Comparison of ENCODE assay signal across 1 cellular context in the genomic region with DNA sequence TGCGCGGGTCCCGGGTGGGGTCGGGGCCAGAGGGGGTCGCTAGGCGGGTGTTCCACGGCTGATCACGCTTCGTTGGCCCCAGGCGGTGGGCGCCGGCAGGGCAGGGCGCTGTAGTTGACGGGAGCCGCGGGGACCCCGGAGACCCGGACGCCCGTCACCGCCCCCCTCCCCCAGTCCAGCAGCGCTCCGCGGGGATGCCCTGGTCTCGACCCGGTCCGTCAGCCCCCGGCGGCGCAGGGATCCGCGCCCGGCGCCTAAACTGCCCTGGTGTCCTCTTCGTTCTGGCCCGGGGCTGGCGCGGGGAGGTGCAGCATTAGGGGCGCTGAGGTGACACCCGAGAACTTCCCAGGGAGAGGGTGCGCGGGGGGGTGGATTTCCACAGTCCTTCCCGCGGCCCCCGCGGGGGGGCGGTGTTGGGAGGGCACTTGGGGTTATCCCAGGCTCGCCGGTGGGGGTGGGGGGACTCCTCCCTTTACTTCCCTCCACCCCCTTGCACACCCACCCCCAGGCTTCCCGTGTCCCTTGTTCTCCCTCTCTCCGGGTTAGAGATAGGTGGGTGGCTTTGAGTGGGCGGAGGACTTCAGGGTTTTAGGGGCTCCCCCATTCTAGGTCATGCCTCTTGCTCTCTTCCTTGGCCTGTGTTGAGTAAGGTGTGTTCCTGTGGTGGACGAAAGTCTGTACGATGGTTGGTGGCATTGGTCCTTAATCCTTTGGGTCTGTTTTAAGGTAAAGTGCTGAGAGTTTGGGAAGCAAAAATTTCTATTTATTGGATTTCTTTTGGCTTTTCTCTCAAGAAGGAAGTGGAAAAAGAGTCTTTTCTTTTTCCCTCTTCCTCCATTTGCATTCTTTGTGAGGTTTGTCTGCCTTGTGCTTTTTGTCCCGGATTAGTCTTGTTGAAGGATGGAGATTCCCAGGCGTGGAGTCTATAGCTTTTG.
TF ChIP-seq lines count a peak whose summit lies in the region.

No MANE protein-coding gene starts in this region.

TF ChIP-seq in HEK293, 187 proteins besides CTCF, POLR2A, EP300 and RAD21 (continued from another document and continues in another):
- TF ChIP-seq KLF8 (tag by site-specific recombination; IDR thresholded peaks at IDR 0.05) = no peak
- peak; percentile 95 for TF ChIP-seq ZFHX2 (tag by site-specific recombination; conservative IDR thresholded peaks at IDR 0.05)
- TF ChIP-seq ZNF488 (tag by site-specific recombination; IDR thresholded peaks at IDR 0.05) = no peak
- TF ChIP-seq IKZF3 (tag by site-specific recombination; IDR thresholded peaks at IDR 0.05) = 0 out of 2 replicates have a peak, but pooled peaks have one; percentile 11
- no peak for TF ChIP-seq ZSCAN30 (tag by site-specific recombination; IDR thresholded peaks at IDR 0.05)
- TF ChIP-seq ZNF416 (tag by site-specific recombination; IDR thresholded peaks at IDR 0.05) = no peak
- TF ChIP-seq ZNF596 (tag by site-specific recombination; IDR thresholded peaks at IDR 0.05) = no peak
- TF ChIP-seq ZNF623 (tag by site-specific recombination; IDR thresholded peaks at IDR 0.05) = no peak
- TF ChIP-seq YY2 (tag by site-specific recombination; IDR thresholded peaks at IDR 0.05) = no peak
- TF ChIP-seq RBAK (tag by site-specific recombination; IDR thresholded peaks at IDR 0.05) = no peak
- peak; percentile 75; the same call in 1 of the 2 replicates for TF ChIP-seq BCL11B (tag by site-specific recombination; IDR thresholded peaks at IDR 0.05; ENCODE audit: low read depth)
- TF ChIP-seq SETDB1 (IDR thresholded peaks at IDR 0.05; ENCODE audit: insufficient read length, low read length) = no peak
- TF ChIP-seq ZNF132 (tag by site-specific recombination; IDR thresholded peaks at IDR 0.05; ENCODE audit: borderline replicate concordance) = no peak
- TF ChIP-seq, protein P1, sequence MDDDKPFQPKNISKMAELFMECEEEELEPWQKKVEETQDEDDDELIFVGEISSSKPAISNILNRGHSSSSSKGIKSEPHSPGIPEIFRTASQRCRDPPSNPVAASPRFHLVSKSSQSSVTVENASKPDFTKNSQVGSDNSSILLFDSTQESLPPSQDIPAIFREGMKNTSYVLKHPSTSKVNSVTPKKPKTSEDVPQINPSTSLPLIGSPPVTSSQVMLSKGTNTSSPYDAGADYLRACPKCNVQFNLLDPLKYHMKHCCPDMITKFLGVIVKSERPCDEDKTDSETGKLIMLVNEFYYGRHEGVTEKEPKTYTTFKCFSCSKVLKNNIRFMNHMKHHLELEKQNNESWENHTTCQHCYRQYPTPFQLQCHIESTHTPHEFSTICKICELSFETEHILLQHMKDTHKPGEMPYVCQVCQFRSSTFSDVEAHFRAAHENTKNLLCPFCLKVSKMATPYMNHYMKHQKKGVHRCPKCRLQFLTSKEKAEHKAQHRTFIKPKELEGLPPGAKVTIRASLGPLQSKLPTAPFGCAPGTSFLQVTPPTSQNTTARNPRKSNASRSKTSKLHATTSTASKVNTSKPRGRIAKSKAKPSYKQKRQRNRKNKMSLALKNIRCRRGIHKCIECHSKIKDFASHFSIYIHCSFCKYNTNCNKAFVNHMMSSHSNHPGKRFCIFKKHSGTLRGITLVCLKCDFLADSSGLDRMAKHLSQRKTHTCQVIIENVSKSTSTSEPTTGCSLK (tag by site-specific recombination; IDR thresholded peaks at IDR 0.05) = no peak
- no peak for TF ChIP-seq ZNF350 (tag by site-specific recombination; IDR thresholded peaks at IDR 0.05)
- TF ChIP-seq ZNF510 (tag by site-specific recombination; IDR thresholded peaks at IDR 0.05; ENCODE audit: insufficient replicate concordance) = no peak
- no peak for TF ChIP-seq ZNF10 (tag by site-specific recombination; IDR thresholded peaks at IDR 0.05)
- no peak for TF ChIP-seq ZNF548 (tag by site-specific recombination; IDR thresholded peaks at IDR 0.05)
- TF ChIP-seq EGR2 (tag by site-specific recombination; IDR thresholded peaks at IDR 0.05; ENCODE audit: low read depth) = peak; percentile 90
- no peak for TF ChIP-seq ZNF280D (tag by site-specific recombination; IDR thresholded peaks at IDR 0.05)
- no peak for TF ChIP-seq ZNF776 (tag by site-specific recombination; IDR thresholded peaks at IDR 0.05; ENCODE audit: borderline replicate concordance)
- peak; percentile 15; the same call in 1 of the 2 replicates for TF ChIP-seq ZBTB21 (tag by site-specific recombination; IDR thresholded peaks at IDR 0.05)
- no peak for TF ChIP-seq ZNF169 (tag by site-specific recombination; IDR thresholded peaks at IDR 0.05)
- TF ChIP-seq GLI4 (tag by site-specific recombination; IDR thresholded peaks at IDR 0.05) = no peak
- TF ChIP-seq ZNF529 (tag by site-specific recombination; IDR thresholded peaks at IDR 0.05; ENCODE audit: insufficient replicate concordance) = no peak
- TF ChIP-seq ZNF426 (tag by site-specific recombination; IDR thresholded peaks at IDR 0.05) = no peak
- no peak for TF ChIP-seq OVOL3 (tag by site-specific recombination; IDR thresholded peaks at IDR 0.05)
- no peak for TF ChIP-seq GFI1B (tag by site-specific recombination; IDR thresholded peaks at IDR 0.05)
- peak; percentile 61 for TF ChIP-seq SP3 (tag by site-specific recombination; IDR thresholded peaks at IDR 0.05)
- no peak for TF ChIP-seq ZNF239 (tag by site-specific recombination; IDR thresholded peaks at IDR 0.05)
- TF ChIP-seq KLF9 (tag by site-specific recombination; IDR thresholded peaks at IDR 0.05; ENCODE audit: low read depth) = peak; percentile 54; the same call in 1 of the 2 replicates
- TF ChIP-seq, protein P2, sequence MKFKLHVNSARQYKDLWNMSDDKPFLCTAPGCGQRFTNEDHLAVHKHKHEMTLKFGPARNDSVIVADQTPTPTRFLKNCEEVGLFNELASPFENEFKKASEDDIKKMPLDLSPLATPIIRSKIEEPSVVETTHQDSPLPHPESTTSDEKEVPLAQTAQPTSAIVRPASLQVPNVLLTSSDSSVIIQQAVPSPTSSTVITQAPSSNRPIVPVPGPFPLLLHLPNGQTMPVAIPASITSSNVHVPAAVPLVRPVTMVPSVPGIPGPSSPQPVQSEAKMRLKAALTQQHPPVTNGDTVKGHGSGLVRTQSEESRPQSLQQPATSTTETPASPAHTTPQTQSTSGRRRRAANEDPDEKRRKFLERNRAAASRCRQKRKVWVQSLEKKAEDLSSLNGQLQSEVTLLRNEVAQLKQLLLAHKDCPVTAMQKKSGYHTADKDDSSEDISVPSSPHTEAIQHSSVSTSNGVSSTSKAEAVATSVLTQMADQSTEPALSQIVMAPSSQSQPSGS (tag by site-specific recombination; IDR thresholded peaks at IDR 0.05; ENCODE audit: low read depth) = no peak
- TF ChIP-seq ZNF658 (tag by site-specific recombination; IDR thresholded peaks at IDR 0.05) = no peak
- no peak for TF ChIP-seq ZNF514 (tag by site-specific recombination; IDR thresholded peaks at IDR 0.05)
- no peak for TF ChIP-seq ZSCAN5A (tag by site-specific recombination; IDR thresholded peaks at IDR 0.05)
- TF ChIP-seq ZNF558 (tag by site-specific recombination; IDR thresholded peaks at IDR 0.05) = no peak
- no peak for TF ChIP-seq ZNF48 (tag by site-specific recombination; IDR thresholded peaks at IDR 0.05)
- TF ChIP-seq, protein P3, sequence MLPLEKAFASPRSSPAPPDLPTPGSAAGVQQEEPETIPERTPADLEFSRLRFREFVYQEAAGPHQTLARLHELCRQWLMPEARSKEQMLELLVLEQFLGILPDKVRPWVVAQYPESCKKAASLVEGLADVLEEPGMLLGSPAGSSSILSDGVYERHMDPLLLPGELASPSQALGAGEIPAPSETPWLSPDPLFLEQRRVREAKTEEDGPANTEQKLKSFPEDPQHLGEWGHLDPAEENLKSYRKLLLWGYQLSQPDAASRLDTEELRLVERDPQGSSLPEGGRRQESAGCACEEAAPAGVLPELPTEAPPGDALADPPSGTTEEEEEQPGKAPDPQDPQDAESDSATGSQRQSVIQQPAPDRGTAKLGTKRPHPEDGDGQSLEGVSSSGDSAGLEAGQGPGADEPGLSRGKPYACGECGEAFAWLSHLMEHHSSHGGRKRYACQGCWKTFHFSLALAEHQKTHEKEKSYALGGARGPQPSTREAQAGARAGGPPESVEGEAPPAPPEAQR (tag by site-specific recombination; IDR thresholded peaks at IDR 0.05) = no peak
- TF ChIP-seq ZNF560 (tag by site-specific recombination; IDR thresholded peaks at IDR 0.05; ENCODE audit: borderline replicate concordance) = no peak
- TF ChIP-seq WT1 (tag by site-specific recombination; IDR thresholded peaks at IDR 0.05) = no peak
- TF ChIP-seq, protein P4, sequence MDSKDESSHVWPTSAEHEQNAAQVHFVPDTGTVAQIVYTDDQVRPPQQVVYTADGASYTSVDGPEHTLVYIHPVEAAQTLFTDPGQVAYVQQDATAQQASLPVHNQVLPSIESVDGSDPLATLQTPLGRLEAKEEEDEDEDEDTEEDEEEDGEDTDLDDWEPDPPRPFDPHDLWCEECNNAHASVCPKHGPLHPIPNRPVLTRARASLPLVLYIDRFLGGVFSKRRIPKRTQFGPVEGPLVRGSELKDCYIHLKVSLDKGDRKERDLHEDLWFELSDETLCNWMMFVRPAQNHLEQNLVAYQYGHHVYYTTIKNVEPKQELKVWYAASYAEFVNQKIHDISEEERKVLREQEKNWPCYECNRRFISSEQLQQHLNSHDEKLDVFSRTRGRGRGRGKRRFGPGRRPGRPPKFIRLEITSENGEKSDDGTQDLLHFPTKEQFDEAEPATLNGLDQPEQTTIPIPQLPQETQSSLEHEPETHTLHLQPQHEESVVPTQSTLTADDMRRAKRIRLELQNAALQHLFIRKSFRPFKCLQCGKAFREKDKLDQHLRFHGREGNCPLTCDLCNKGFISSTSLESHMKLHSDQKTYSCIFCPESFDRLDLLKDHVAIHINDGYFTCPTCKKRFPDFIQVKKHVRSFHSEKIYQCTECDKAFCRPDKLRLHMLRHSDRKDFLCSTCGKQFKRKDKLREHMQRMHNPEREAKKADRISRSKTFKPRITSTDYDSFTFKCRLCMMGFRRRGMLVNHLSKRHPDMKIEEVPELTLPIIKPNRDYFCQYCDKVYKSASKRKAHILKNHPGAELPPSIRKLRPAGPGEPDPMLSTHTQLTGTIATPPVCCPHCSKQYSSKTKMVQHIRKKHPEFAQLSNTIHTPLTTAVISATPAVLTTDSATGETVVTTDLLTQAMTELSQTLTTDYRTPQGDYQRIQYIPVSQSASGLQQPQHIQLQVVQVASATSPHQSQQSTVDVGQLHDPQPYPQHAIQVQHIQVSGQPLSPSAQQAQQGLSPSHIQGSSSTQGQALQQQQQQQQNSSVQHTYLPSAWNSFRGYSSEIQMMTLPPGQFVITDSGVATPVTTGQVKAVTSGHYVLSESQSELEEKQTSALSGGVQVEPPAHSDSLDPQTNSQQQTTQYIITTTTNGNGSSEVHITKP (tag by site-specific recombination; IDR thresholded peaks at IDR 0.05) = peak; percentile 68
- TF ChIP-seq ZNF530 (tag by site-specific recombination; IDR thresholded peaks at IDR 0.05; ENCODE audit: low read depth) = no peak
- no peak for TF ChIP-seq ZNF174 (tag by site-specific recombination; IDR thresholded peaks at IDR 0.05)
- TF ChIP-seq ZNF621 (tag by site-specific recombination; IDR thresholded peaks at IDR 0.05) = no peak
- TF ChIP-seq, protein P5, sequence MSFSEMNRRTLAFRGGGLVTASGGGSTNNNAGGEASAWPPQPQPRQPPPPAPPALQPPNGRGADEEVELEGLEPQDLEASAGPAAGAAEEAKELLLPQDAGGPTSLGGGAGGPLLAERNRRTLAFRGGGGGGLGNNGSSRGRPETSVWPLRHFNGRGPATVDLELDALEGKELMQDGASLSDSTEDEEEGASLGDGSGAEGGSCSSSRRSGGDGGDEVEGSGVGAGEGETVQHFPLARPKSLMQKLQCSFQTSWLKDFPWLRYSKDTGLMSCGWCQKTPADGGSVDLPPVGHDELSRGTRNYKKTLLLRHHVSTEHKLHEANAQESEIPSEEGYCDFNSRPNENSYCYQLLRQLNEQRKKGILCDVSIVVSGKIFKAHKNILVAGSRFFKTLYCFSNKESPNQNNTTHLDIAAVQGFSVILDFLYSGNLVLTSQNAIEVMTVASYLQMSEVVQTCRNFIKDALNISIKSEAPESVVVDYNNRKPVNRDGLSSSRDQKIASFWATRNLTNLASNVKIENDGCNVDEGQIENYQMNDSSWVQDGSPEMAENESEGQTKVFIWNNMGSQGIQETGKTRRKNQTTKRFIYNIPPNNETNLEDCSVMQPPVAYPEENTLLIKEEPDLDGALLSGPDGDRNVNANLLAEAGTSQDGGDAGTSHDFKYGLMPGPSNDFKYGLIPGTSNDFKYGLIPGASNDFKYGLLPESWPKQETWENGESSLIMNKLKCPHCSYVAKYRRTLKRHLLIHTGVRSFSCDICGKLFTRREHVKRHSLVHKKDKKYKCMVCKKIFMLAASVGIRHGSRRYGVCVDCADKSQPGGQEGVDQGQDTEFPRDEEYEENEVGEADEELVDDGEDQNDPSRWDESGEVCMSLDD (tag by site-specific recombination; IDR thresholded peaks at IDR 0.05) = peak; percentile 78; the same call in 1 of the 2 replicates
